In genomic region chr7:5214641-5215040, GRCh38 we compare ENCODE assay signal across 20 cellular contexts. TPM values are rescaled to one million over a fixed set of nuclear protein-coding genes. Genes with fewer than 3 reads are reported as not detected.
DNase-seq lines count a peak whose midpoint lies in the region; ATAC-seq and TF ChIP-seq lines count a peak whose summit lies in the region.
"Had no signal": no experiment of that assay in that cellular context is flagged by ENCODE, and none has a peak within 500 bp of the region (broad histone marks: within the 10 kb centered on the region; RNA-seq: fewer than 3 reads in every experiment).

No MANE protein-coding gene starts in this region.

- H3K14ac ChIP-seq in H9 (ENCODE audit: insufficient read depth, low read length), result no peak overlapping the region

- H3K9ac ChIP-seq in H9 (ENCODE audit: extremely low read depth, insufficient read length, low read length) (no peak overlapping the region), endodermal cell (ENCODE audit: extremely low read depth, low read length, poor library complexity, severe bottlenecking) (no peak overlapping the region)
- H3K9ac ChIP-seq: BLaER1 treated with 17β-estradiol and CSF1 and Interleukin-3, amounts not matched to agents 10 nM and 100 nM had no signal

- H4K91ac ChIP-seq in H9 (ENCODE audit: insufficient read length, low read depth, low read length), result no peak overlapping the region

- no peaks in the 10 kb centered on the region for H3K4me1 Mint-ChIP-seq in activated CD4-positive, alpha-beta T cell treated with anti-CD3 and anti-CD28 coated beads for 36 hours
- H3K4me1 Mint-ChIP-seq in H9 (no peaks in the 10 kb centered on the region), endodermal cell (no peaks in the 10 kb centered on the region)

- no peaks in the 10 kb centered on the region for H4K20me1 ChIP-seq in H9 (ENCODE audit: control insufficient read depth, insufficient read depth, insufficient read length)

- no peaks in the 10 kb centered on the region for H3K9me3 ChIP-seq in H9 (ENCODE audit: control insufficient read depth, low read depth, low read length)
- no peaks in the 10 kb centered on the region for H3K9me3 ChIP-seq in endodermal cell (ENCODE audit: control insufficient read depth, low read length)
- H3K9me3 ChIP-seq: BLaER1 treated with 17β-estradiol and CSF1 and Interleukin-3, amounts not matched to agents 10 nM and 100 nM; Caco-2; SJCRH30 had no signal

- H3K4me3 ChIP-seq in endodermal cell (ENCODE audit: low read length), result no peak overlapping the region
- H3K4me3 ChIP-seq: BLaER1 treated with 17β-estradiol and CSF1 and Interleukin-3, amounts not matched to agents 10 nM and 100 nM; SJCRH30 had no signal

- no peak overlapping the region for H4K8ac ChIP-seq in H9 (replicated peaks; ENCODE audit: insufficient read length, low read depth, low read length)

- H3K4me1 ChIP-seq in H9 (ENCODE audit: insufficient read depth, low read length), result no peaks in the 10 kb centered on the region
- H3K4me1 ChIP-seq in endodermal cell (ENCODE audit: control insufficient read depth, insufficient read depth, low read length), result no peaks in the 10 kb centered on the region
- H3K4me1 ChIP-seq: Caco-2, SJCRH30 had no signal

- H3K23ac ChIP-seq in H9 (ENCODE audit: insufficient read length, low read depth, low read length), result no peak overlapping the region

- H2BK5ac ChIP-seq in H9 (ENCODE audit: insufficient read length, low read length), result no peak overlapping the region

- no peak overlapping the region for H2BK12ac ChIP-seq in H9 (ENCODE audit: insufficient read length, low read depth, low read length)

- H3K18ac ChIP-seq in H9 (ENCODE audit: insufficient read length, low read depth, low read length), result no peak overlapping the region

- intact Hi-C loops in activated CD4-positive, alpha-beta T cell treated with anti-CD3 and anti-CD28 coated beads for 36 hours (cut with DNase I, micrococcal nuclease), result no loop called here
- intact Hi-C loops in sciatic nerve (cut with DNase I), result no loop called here

- H2AFZ ChIP-seq in H9 (ENCODE audit: low read length), result no peak overlapping the region

- H3K4me3 Mint-ChIP-seq in activated CD4-positive, alpha-beta T cell treated with anti-CD3 and anti-CD28 coated beads for 36 hours, result no peak overlapping the region
- no peak overlapping the region for H3K4me3 Mint-ChIP-seq in H9
- H3K4me3 Mint-ChIP-seq in endodermal cell, result no peak overlapping the region
- H3K4me3 Mint-ChIP-seq: CD4-positive, alpha-beta memory T cell had no signal

- H3K4me2 ChIP-seq in H9 (ENCODE audit: insufficient read depth, insufficient read length, low read length), result no peak overlapping the region

- no peak overlapping the region for H2BK15ac ChIP-seq in H9 (ENCODE audit: low read depth, low read length)

- H3K36me3 ChIP-seq in endodermal cell (ENCODE audit: control insufficient read depth, insufficient read depth, low read length), result peaks cover 82% of the 10 kb centered on the region

- no peak overlapping the region for H3K56ac ChIP-seq in H9 (ENCODE audit: insufficient read length, low read depth, low read length)

- H3K27ac ChIP-seq in H9 (ENCODE audit: insufficient read length, low read depth, low read length) (no peak overlapping the region), endodermal cell (ENCODE audit: low read depth, low read length) (no peak overlapping the region)
- H3K27ac ChIP-seq: BLaER1 treated with 17β-estradiol and CSF1 and Interleukin-3, amounts not matched to agents 10 nM and 100 nM; SJCRH30 had no signal

- whole genome bisulfite sequencing in H9 (ENCODE audit: extremely low coverage, insufficient read length, low lambda C conversion rate), result no CpG with 5 or more reads among the region's 11 CpGs
- 93% methylated on average over 2 to 11 of the region's 11 CpGs for WGBS in endodermal cell (ENCODE audit: insufficient coverage in 1 of 2, insufficient read length in 1 of 2), 2 experiments

- H2BK120ac ChIP-seq in H9 (ENCODE audit: low read depth, low read length, poor library complexity, severe bottlenecking), result no peak overlapping the region

- no peaks in the 10 kb centered on the region for H3K27me3 Mint-ChIP-seq in activated CD4-positive, alpha-beta T cell treated with anti-CD3 and anti-CD28 coated beads for 36 hours
- H3K27me3 Mint-ChIP-seq in H9 (ENCODE audit: low read depth) (no peaks in the 10 kb centered on the region; the same call in 1 of the 2 replicates), endodermal cell (ENCODE audit: insufficient read depth) (no peaks in the 10 kb centered on the region)
- H3K27me3 Mint-ChIP-seq: CD4-positive, alpha-beta memory T cell had no signal

- H2BK20ac ChIP-seq in H9 (ENCODE audit: low read depth, low read length, poor library complexity, severe bottlenecking), result no peak overlapping the region

- POLR2A ChIA-PET in activated CD4-positive, alpha-beta T cell treated with anti-CD3 and anti-CD28 coated beads for 36 hours (lab: Charles Lee), result no interaction called here

- no peak for ATAC-seq in activated CD4-positive, alpha-beta T cell treated with anti-CD3 and anti-CD28 coated beads for 36 hours
- ATAC-seq in sciatic nerve (peak; percentile 28), GM19324 (IDR thresholded peaks at IDR 0.05; ENCODE audit: low FRiP score, unreplicated experiment) (no peak), GM18907 (IDR thresholded peaks at IDR 0.05; ENCODE audit: unreplicated experiment) (no peak)

- no peak overlapping the region for H3T11ph ChIP-seq in H9 (ENCODE audit: low read length)

- TF ChIP-seq CTCF in H9 (conservative IDR thresholded peaks at IDR 0.05) (no peak), endodermal cell (conservative IDR thresholded peaks at IDR 0.05) (no peak)

- CTCF ChIA-PET in activated CD4-positive, alpha-beta T cell treated with anti-CD3 and anti-CD28 coated beads for 36 hours (lab: Charles Lee), result no interaction called here

- H3K27me3 ChIP-seq in H9 (ENCODE audit: insufficient read depth, low read length) (no peaks in the 10 kb centered on the region), endodermal cell (ENCODE audit: control insufficient read depth, insufficient read depth, low read length, poor library complexity, severe bottlenecking) (no peaks in the 10 kb centered on the region)
- H3K27me3 ChIP-seq: BLaER1 treated with 17β-estradiol and CSF1 and Interleukin-3, amounts not matched to agents 10 nM and 100 nM; SJCRH30 had no signal

- no peak for DNase-seq in activated CD4-positive, alpha-beta T cell treated with anti-CD3 and anti-CD28 coated beads for 36 hours
- no peak for DNase-seq in activated CD4-positive, alpha-beta T cell treated with anti-CD3 and anti-CD28 coated beads, Interleukin-2, amount 50 U/mL, for 48 hours
- DNase-seq in H9, result no peak
- no peak for DNase-seq in endodermal cell
- DNase-seq in sciatic nerve (ENCODE audit: low spot score), result peak; percentile 28
- DNase-seq in GOT3 (lab: John Stamatoyannopoulos, UW), result no peak
- DNase-seq: 8988T; CD4-positive, alpha-beta memory T cell; KG1; NCI-H1105; NCI-H146; NCI-H2029; NCI-H226; NCI-H510A treated with DMSO at 0.1 percent for 48 hours; NCI-H748 treated with DMSO at 0.1 percent for 48 hours; SJCRH30 had no signal

- no peaks in the 10 kb centered on the region for H3K79me1 ChIP-seq in H9 (ENCODE audit: insufficient read depth, low read depth, low read length, poor library complexity, severe bottlenecking)

- no peak overlapping the region for H3K4ac ChIP-seq in H9 (ENCODE audit: low read depth, low read length)

- H3K27ac Mint-ChIP-seq in activated CD4-positive, alpha-beta T cell treated with anti-CD3 and anti-CD28 coated beads for 36 hours, result peak overlapping the region; percentile 57
- H3K27ac Mint-ChIP-seq in H9 (peak overlapping the region; percentile 10 to 88 (median 20); a peak in 3 of 7 replicates), endodermal cell (peak overlapping the region; percentile 50)
- H3K27ac Mint-ChIP-seq: CD4-positive, alpha-beta memory T cell had no signal

- H3K9me3 Mint-ChIP-seq in activated CD4-positive, alpha-beta T cell treated with anti-CD3 and anti-CD28 coated beads for 36 hours (ENCODE audit: low read depth), result no peaks in the 10 kb centered on the region
- H3K9me3 Mint-ChIP-seq in H9 (no peaks in the 10 kb centered on the region), endodermal cell (no peaks in the 10 kb centered on the region)
- H3K9me3 Mint-ChIP-seq: CD4-positive, alpha-beta memory T cell had no signal

- H2AK5ac ChIP-seq in H9 (ENCODE audit: insufficient read length, low read length), result no peak overlapping the region

- H3K23me2 ChIP-seq in H9 (ENCODE audit: insufficient read length, low read depth, low read length, poor library complexity, severe bottlenecking), result no peaks in the 10 kb centered on the region

- H4K5ac ChIP-seq in H9 (ENCODE audit: insufficient read length, low read depth, low read length), result no peak overlapping the region

- peaks cover 45% of the 10 kb centered on the region for H3K36me3 Mint-ChIP-seq in activated CD4-positive, alpha-beta T cell treated with anti-CD3 and anti-CD28 coated beads for 36 hours (ENCODE audit: low read depth)
- H3K36me3 Mint-ChIP-seq in H9 (ENCODE audit: insufficient read depth in 1 of 3, low read depth in 3 of 3), result peaks cover 26 to 73% (median 71%) of the 10 kb centered on the region in 3 experiments; a peak in 6 of 7 replicates
- H3K36me3 Mint-ChIP-seq in endodermal cell (ENCODE audit: low read depth), result peaks cover 85% of the 10 kb centered on the region

- no peaks in the 10 kb centered on the region for H3K79me2 ChIP-seq in H9 (ENCODE audit: insufficient read depth, low read length)

RNA-seq across cellular contexts. Expression of gene WIPI2, which starts 24.6 kb away (rescaled TPM):
- 10 to 100 TPM; 44.5 to 45.1 TPM for total RNA-seq in activated CD4-positive, alpha-beta T cell treated with anti-CD3 and anti-CD28 coated beads for 36 hours
- total RNA-seq in H9 (2021), result 69.1 and 73.3 TPM in 2 replicates
- total RNA-seq in endodermal cell, result 100 to 1,000 TPM in 1 of 2 donors, 10 to 100 TPM in 1; 95.2 to 103 TPM
- 65.5 TPM for polyA plus RNA-seq in endodermal cell (2013, experiment 1 of 2)
- polyA plus RNA-seq in endodermal cell (2013, experiment 2 of 2), result 66.1 TPM
- 64.1 TPM for total RNA-seq in sciatic nerve
